Comparison of ENCODE assay signal across 10 cellular contexts in the genomic region with DNA sequence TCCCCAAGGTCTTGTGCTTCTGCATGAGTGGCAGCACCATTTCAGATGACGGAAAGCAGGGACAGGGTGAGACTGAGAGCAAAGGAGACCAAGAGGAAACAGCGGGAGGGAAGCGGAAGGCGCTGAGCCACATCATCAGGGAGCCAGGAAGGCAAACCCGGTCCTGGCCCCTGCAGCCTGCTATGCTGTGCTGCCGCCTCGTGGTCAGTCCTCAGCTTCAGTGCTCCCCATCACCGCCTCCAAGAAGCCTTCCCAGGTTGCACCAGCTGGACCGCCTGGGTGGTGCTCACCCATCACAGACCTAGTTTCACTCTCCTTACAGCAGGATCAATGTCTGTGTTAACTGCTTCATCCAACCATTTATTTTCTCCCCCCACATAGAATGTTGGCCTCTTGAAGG.
A peak's percentile ranks its signal among the peaks of the same experiment; 100 is the strongest.
DNase-seq lines count a peak whose midpoint lies in the region; ATAC-seq, FAIRE-seq and TF ChIP-seq lines count a peak whose summit lies in the region.
"Had no signal": no experiment of that assay in that cellular context is flagged by ENCODE, and none has a peak within 500 bp of the region (broad histone marks: within the 10 kb centered on the region; RNA-seq: fewer than 3 reads in every experiment).

No MANE protein-coding gene starts in this region.

- H4K20me1 ChIP-seq in endothelial cell of umbilical vein (replicated peaks; ENCODE audit: control insufficient read depth, extremely low read depth, insufficient read depth, low read length) = no peaks in the 10 kb centered on the region

- ATAC-seq in heart left ventricle (no peak), HG02981 (IDR thresholded peaks at IDR 0.05; ENCODE audit: unreplicated experiment) (no peak), HG03159 (IDR thresholded peaks at IDR 0.05; ENCODE audit: unreplicated experiment) (no peak)
- ATAC-seq: T-helper 17 cell had no signal

- intact Hi-C loops in heart left ventricle (cut with DNase I) (no loop called here), endothelial cell of umbilical vein (cut with micrococcal nuclease) (loop anchor here (1.0 kb wide), 1 partner anchor 107 kb away; no protein-coding TSS in a partner anchor)

- H3K4me3 ChIP-seq in cardiac muscle cell (no peak overlapping the region), heart left ventricle (no peak overlapping the region), endothelial cell of umbilical vein (replicated peaks in 1 of 3; ENCODE audit: insufficient read depth in 1 of 3, low read depth in 1 of 3, low read length in 3 of 3) (no peak overlapping the region)

- no TSS peak for BruUV-seq in endothelial cell of umbilical vein (replicated peaks; lab: Mats Ljungman, UMichigan)

- H3K9ac ChIP-seq in endothelial cell of umbilical vein (replicated peaks; ENCODE audit: extremely low read depth, insufficient read depth, low read length) = no peak overlapping the region

- TF ChIP-seq CTCF in cardiac muscle cell (IDR thresholded peaks at IDR 0.05; ENCODE audit: low read depth, low read length) (peak; percentile 31), heart left ventricle (IDR thresholded peaks at IDR 0.05) (no peak), endothelial cell of umbilical vein (IDR thresholded peaks at IDR 0.05; ENCODE audit: extremely low read depth in 1 of 2, insufficient read depth in 1 of 2, low read depth in 1 of 2, low read length in 2 of 2) (peak; percentile 5 to 22)

- FAIRE-seq in endothelial cell of umbilical vein (lab: Jason Lieb, UNC) = no peak

- no peaks in the 10 kb centered on the region for H3K36me3 ChIP-seq in cardiac muscle cell
- H3K36me3 ChIP-seq in heart left ventricle = no peaks in the 10 kb centered on the region
- H3K36me3 ChIP-seq in endothelial cell of umbilical vein (ENCODE audit: control insufficient read depth in 2 of 2, extremely low read depth in 1 of 2, insufficient read depth in 2 of 2, low read length in 2 of 2) = no peaks in the 10 kb centered on the region

- dilution Hi-C loops in endothelial cell of umbilical vein (cut with MboI; ENCODE audit: extremely low pct_ligation_motif_present, low sequenced_read_pairs) = no loop called here

- 29 to 46% (median 30%) methylated on average over 8 to 9 of the region's 9 CpGs for WGBS in heart left ventricle, 4 donors

- H3K4me1 ChIP-seq in cardiac muscle cell (ENCODE audit: low read depth) = no peaks in the 10 kb centered on the region
- H3K4me1 ChIP-seq in heart left ventricle = no peaks in the 10 kb centered on the region
- H3K4me1 ChIP-seq in endothelial cell of umbilical vein (ENCODE audit: control insufficient read depth, extremely low read depth, insufficient read depth, low read length) = no peaks in the 10 kb centered on the region

- no peak overlapping the region for H3K4me2 ChIP-seq in endothelial cell of umbilical vein (ENCODE audit: insufficient read depth, low read length)

- H3K9me3 ChIP-seq in cardiac muscle cell (ENCODE audit: low read depth) (no peaks in the 10 kb centered on the region), heart left ventricle (no peaks in the 10 kb centered on the region), endothelial cell of umbilical vein (replicated peaks; ENCODE audit: control insufficient read depth, insufficient read depth, low read length) (no peaks in the 10 kb centered on the region)

- CTCF ChIA-PET in endothelial cell of umbilical vein (lab: Charles Lee) = interaction anchor here (0.5 kb wide), 1 partner anchor 411 kb away, joined by 4 read pairs; no protein-coding TSS in a partner anchor

- H3K27me3 ChIP-seq in cardiac muscle cell = peaks cover 3% of the 10 kb centered on the region
- H3K27me3 ChIP-seq in heart left ventricle = peaks cover 0 to 58% (median 17%) of the 10 kb centered on the region in 9 donors
- no peaks in the 10 kb centered on the region for H3K27me3 ChIP-seq in endothelial cell of umbilical vein (ENCODE audit: control insufficient read depth in 2 of 2, insufficient read depth in 2 of 2, low read length in 2 of 2)

- no peaks in the 10 kb centered on the region for H3K9me1 ChIP-seq in endothelial cell of umbilical vein (replicated peaks; ENCODE audit: control insufficient read depth, extremely low read depth, insufficient read depth, low read length)

- TF ChIP-seq POLR2A in heart left ventricle (IDR thresholded peaks at IDR 0.05) (no peak), endothelial cell of umbilical vein (IDR thresholded peaks at IDR 0.05; ENCODE audit: low read depth, low read length) (no peak)

- peak in 1 of 2 donors; percentile 10 for DNase-seq in cardiac muscle cell (ENCODE audit: low read depth in 1 of 2, low spot score in 1 of 2)
- DNase-seq in heart left ventricle = no peak
- peak; percentile 55 for DNase-seq in NCI-H69 (lab: John Stamatoyannopoulos, UW)
- no peak for DNase-seq in endothelial cell of umbilical vein (ENCODE audit: low read depth, low spot score)
- no peak for DNase-seq in NAMALWA (ENCODE audit: low spot score)
- no peak for DNase-seq in LoVo (ENCODE audit: low spot score)
- DNase-seq: NCI-H2081 treated with DMSO at 0.1 percent for 48 hours, T-helper 17 cell had no signal

- no peak overlapping the region for H3K27ac ChIP-seq in cardiac muscle cell
- no peak overlapping the region for H3K27ac ChIP-seq in heart left ventricle
- H3K27ac ChIP-seq in endothelial cell of umbilical vein (ENCODE audit: insufficient read depth, low read depth, low read length) = no peak overlapping the region

- POLR2A ChIA-PET in endothelial cell of umbilical vein (lab: Charles Lee) = no interaction called here

- H3K79me2 ChIP-seq in endothelial cell of umbilical vein (ENCODE audit: control insufficient read depth, insufficient read depth, low read length) = no peaks in the 10 kb centered on the region

- H2AFZ ChIP-seq in endothelial cell of umbilical vein (ENCODE audit: low read depth, low read length) = no peak overlapping the region

TF ChIP-seq in endothelial cell of umbilical vein, 7 proteins besides CTCF, POLR2A, EP300 and RAD21:
- no peak for TF ChIP-seq JUN (IDR thresholded peaks at IDR 0.05; ENCODE audit: borderline replicate concordance, insufficient read depth, insufficient read length, low read depth)
- TF ChIP-seq EZH2 (IDR thresholded peaks at IDR 0.05; ENCODE audit: borderline replicate concordance, low read depth, low read length, severe bottlenecking) = no peak
- TF ChIP-seq POLR2AphosphoS5 (IDR thresholded peaks at IDR 0.05; ENCODE audit: insufficient read depth, low read depth, low read length) = no peak
- TF ChIP-seq MYC (IDR thresholded peaks at IDR 0.05; ENCODE audit: low read depth, low read length) = no peak
- TF ChIP-seq GATA2 (IDR thresholded peaks at IDR 0.05; ENCODE audit: insufficient read depth, insufficient read length, low read depth, low read length) = no peak
- no peak for TF ChIP-seq MAX (IDR thresholded peaks at IDR 0.05; ENCODE audit: insufficient read depth, insufficient read length)
- no peak for TF ChIP-seq FOS (IDR thresholded peaks at IDR 0.05; ENCODE audit: borderline replicate concordance, insufficient read depth, low read length)

Comparison
In these comparisons a context has a peak if more than half of its experiments do, and no peak if none do; other contexts are left out.
1. CTCF ChIP-seq: peak in cardiac muscle cell (single experiment) and endothelial cell of umbilical vein (2 of 2); none in heart left ventricle (0 of 12).